Comparison of ENCODE assay signal across 1 cellular context in the genomic region with DNA sequence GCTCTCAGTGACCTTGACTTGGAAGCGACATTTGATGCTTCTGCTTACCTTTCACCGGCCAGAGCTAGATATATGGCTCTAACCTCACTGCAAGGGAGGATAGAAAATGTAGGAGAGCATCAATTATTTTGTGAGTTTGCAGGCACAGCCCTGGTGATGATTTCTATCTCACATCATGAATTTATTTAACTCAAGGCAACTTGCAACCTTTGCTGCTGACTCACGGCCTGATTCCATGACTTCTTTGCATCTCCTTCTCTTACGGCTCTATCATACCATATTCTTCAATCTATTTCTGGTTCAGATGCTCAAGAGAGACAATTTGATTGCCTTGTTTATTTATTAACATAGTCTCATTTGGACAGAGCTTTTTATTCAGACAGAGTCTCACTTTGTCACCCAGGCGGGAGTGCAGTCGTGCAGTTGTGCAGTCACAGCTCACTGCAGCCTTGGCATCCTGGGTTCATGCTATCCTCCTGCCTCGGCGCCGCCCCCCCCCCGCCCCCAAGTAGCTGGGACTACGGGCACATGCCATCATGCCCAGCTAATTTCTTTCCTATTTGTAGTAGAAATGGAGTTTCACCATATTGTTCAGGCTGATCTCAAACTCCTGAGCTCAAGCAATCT.
TF ChIP-seq lines count a peak whose summit lies in the region.

No MANE protein-coding gene starts in this region.

TF ChIP-seq in SK-N-SH, 30 proteins besides CTCF, POLR2A, EP300 and RAD21 (continued from another document):
- TF ChIP-seq, protein P1, sequence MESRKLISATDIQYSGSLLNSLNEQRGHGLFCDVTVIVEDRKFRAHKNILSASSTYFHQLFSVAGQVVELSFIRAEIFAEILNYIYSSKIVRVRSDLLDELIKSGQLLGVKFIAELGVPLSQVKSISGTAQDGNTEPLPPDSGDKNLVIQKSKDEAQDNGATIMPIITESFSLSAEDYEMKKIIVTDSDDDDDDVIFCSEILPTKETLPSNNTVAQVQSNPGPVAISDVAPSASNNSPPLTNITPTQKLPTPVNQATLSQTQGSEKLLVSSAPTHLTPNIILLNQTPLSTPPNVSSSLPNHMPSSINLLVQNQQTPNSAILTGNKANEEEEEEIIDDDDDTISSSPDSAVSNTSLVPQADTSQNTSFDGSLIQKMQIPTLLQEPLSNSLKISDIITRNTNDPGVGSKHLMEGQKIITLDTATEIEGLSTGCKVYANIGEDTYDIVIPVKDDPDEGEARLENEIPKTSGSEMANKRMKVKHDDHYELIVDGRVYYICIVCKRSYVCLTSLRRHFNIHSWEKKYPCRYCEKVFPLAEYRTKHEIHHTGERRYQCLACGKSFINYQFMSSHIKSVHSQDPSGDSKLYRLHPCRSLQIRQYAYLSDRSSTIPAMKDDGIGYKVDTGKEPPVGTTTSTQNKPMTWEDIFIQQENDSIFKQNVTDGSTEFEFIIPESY (IDR thresholded peaks at IDR 0.05; ENCODE audit: borderline replicate concordance, low read depth), result no peak
- TF ChIP-seq NRF1 (IDR thresholded peaks at IDR 0.05; ENCODE audit: low read depth, low read length), result no peak
- no peak for TF ChIP-seq RFX5 (IDR thresholded peaks at IDR 0.05; ENCODE audit: low read length)
